ENCODE assay signal across 37 cellular contexts in the genomic region with DNA sequence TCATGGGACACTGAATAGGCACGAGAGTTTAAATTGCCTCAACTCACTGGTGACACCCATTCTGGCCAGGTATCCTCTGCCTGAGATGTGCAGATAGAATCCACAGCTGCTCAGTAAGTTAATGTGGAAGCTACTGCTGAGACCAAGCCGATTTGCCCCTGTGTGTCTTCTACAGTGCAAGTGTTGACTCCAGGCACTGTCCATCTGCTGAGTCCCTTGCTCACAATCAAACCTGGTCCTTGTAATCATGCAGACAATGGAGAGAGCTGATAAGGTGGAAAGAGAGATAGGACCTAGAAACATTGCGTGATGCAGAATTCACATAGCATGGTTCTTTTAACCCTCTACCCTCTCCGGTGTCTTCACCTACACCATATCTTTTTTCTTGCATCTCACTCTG.
"Had no signal": no experiment of that assay in that cellular context is flagged by ENCODE, and none has a peak within 500 bp of the region (broad histone marks: within the 10 kb centered on the region; RNA-seq: fewer than 3 reads in every experiment).

No MANE protein-coding gene starts in this region.

- H3K4me3 ChIP-seq: Peyer's patch had no signal

- H3K4me1 Mint-ChIP-seq: activated CD4-positive, alpha-beta T cell treated with anti-CD3 and anti-CD28 coated beads for 36 hours; activated CD4-positive, alpha-beta T cell treated with anti-CD3 and anti-CD28 coated beads, Interleukin-2, amount 10 ng/mL, durations not matched to agents 7 days and 5 days; activated naive CD8-positive, alpha-beta T cell treated with anti-CD3 and anti-CD28 coated beads, Interleukin-2, amount 50 U/mL, for 24 hours; WTC11 had no signal

- H3K4me1 ChIP-seq: Peyer's patch had no signal

- H3K27me3 Mint-ChIP-seq: activated CD4-positive, alpha-beta memory T cell treated with anti-CD3 and anti-CD28 coated beads for 36 hours; activated CD4-positive, alpha-beta T cell treated with anti-CD3 and anti-CD28 coated beads for 36 hours; activated CD4-positive, alpha-beta T cell treated with anti-CD3 and anti-CD28 coated beads, Interleukin-2, amount 10 ng/mL, durations not matched to agents 7 days and 5 days; activated naive CD8-positive, alpha-beta T cell; brain had no signal

- H3K27ac ChIP-seq: Peyer's patch, RWPE1 had no signal

- H3K27me3 ChIP-seq: Peyer's patch had no signal

- H3K36me3 Mint-ChIP-seq: activated CD4-positive, alpha-beta memory T cell treated with anti-CD3 and anti-CD28 coated beads for 36 hours; activated naive CD8-positive, alpha-beta T cell; brain; WTC11 had no signal

- FAIRE-seq: bronchial epithelial cell had no signal

- H3K9me3 ChIP-seq: Peyer's patch had no signal

- H3K9me3 Mint-ChIP-seq: activated CD4-positive, alpha-beta memory T cell treated with anti-CD3 and anti-CD28 coated beads for 36 hours; activated CD4-positive, alpha-beta T cell treated with anti-CD3 and anti-CD28 coated beads, Interleukin-2, amount 10 ng/mL, durations not matched to agents 7 days and 5 days; activated naive CD4-positive, alpha-beta T cell treated with anti-CD3 and anti-CD28 coated beads for 36 hours; activated T-cell treated with anti-CD3 and anti-CD28 coated beads, Interleukin-2, amount 50 U/mL, for 4 hours; activated T-helper 1 cell treated with anti-CD3 and anti-CD28 coated beads, Interleukin-12 subunit alpha, Interleukin-12 subunit beta, Interleukin-2, Interleukin-4 antibody, amounts not matched to agents 30 ng/mL and 10 ng/mL and 1 ng/mL, durations not matched to agents 14 hours and 24 hours and 36 hours; T-helper 1 cell treated with Interleukin-12 subunit alpha and Interleukin-12 subunit beta and Interleukin-4 antibody, amounts not matched to agents 30 μg/mL and 1 μg/mL, for 36 hours; T-helper 2 cell treated with Interferon-gamma antibody and Interleukin-4, amounts not matched to agents 5 μg/mL and 100 μg/mL, for 36 hours; WTC11 had no signal

- ATAC-seq: activated CD4-positive, alpha-beta T cell treated with anti-CD3 and anti-CD28 coated beads for 36 hours; activated CD4-positive, CD25-positive, alpha-beta regulatory T cell treated with anti-CD3 and anti-CD28 coated beads, Interleukin-2, amount 50 U/mL, for 24 hours; activated naive CD8-positive, alpha-beta T cell treated with anti-CD3 and anti-CD28 coated beads, Interleukin-2, amount 50 U/mL, for 24 hours; activated T-cell treated with anti-CD3 and anti-CD28 coated beads, Interleukin-2, amount 50 U/mL, for 4 hours; PC-3; Right ventricle myocardium inferior; WTC11 had no signal

- H3K27ac Mint-ChIP-seq: activated CD4-positive, alpha-beta memory T cell treated with anti-CD3 and anti-CD28 coated beads for 36 hours; activated CD4-positive, alpha-beta T cell treated with anti-CD3 and anti-CD28 coated beads for 36 hours; activated CD4-positive, alpha-beta T cell treated with anti-CD3 and anti-CD28 coated beads, Interleukin-2, amount 10 ng/mL, durations not matched to agents 7 days and 5 days; activated naive CD4-positive, alpha-beta T cell treated with anti-CD3 and anti-CD28 coated beads for 36 hours; activated naive CD8-positive, alpha-beta T cell; activated naive CD8-positive, alpha-beta T cell treated with anti-CD3 and anti-CD28 coated beads, Interleukin-2, amount 50 U/mL, for 24 hours; activated T-helper 1 cell treated with anti-CD3 and anti-CD28 coated beads, Interleukin-12 subunit alpha, Interleukin-12 subunit beta, Interleukin-2, Interleukin-4 antibody, amounts not matched to agents 30 ng/mL and 10 ng/mL and 1 ng/mL, durations not matched to agents 14 hours and 24 hours and 36 hours; brain; T-helper 1 cell treated with Interleukin-12 subunit alpha and Interleukin-12 subunit beta and Interleukin-4 antibody, amounts not matched to agents 30 μg/mL and 1 μg/mL, for 36 hours; T-helper 2 cell treated with Interferon-gamma antibody and Interleukin-4, amounts not matched to agents 5 μg/mL and 100 μg/mL, for 36 hours; WTC11 had no signal

- H3K4me3 Mint-ChIP-seq: activated CD4-positive, alpha-beta memory T cell treated with anti-CD3 and anti-CD28 coated beads for 36 hours; activated CD4-positive, alpha-beta T cell treated with anti-CD3 and anti-CD28 coated beads for 36 hours; activated CD4-positive, alpha-beta T cell treated with anti-CD3 and anti-CD28 coated beads, Interleukin-2, amount 10 ng/mL, durations not matched to agents 7 days and 5 days; activated naive CD4-positive, alpha-beta T cell treated with anti-CD3 and anti-CD28 coated beads for 36 hours; activated naive CD8-positive, alpha-beta T cell; activated naive CD8-positive, alpha-beta T cell treated with anti-CD3 and anti-CD28 coated beads, Interleukin-2, amount 50 U/mL, for 24 hours; activated T-cell treated with anti-CD3 and anti-CD28 coated beads, Interleukin-2, amount 50 U/mL, for 4 hours; activated T-helper 1 cell treated with anti-CD3 and anti-CD28 coated beads, Interleukin-12 subunit alpha, Interleukin-12 subunit beta, Interleukin-2, Interleukin-4 antibody, amounts not matched to agents 30 ng/mL and 10 ng/mL and 1 ng/mL, durations not matched to agents 14 hours and 24 hours and 36 hours; brain; T-helper 1 cell treated with Interleukin-12 subunit alpha and Interleukin-12 subunit beta and Interleukin-4 antibody, amounts not matched to agents 30 μg/mL and 1 μg/mL, for 36 hours; T-helper 2 cell treated with Interferon-gamma antibody and Interleukin-4, amounts not matched to agents 5 μg/mL and 100 μg/mL, for 36 hours; WTC11 had no signal

- DNase-seq: activated CD4-positive, alpha-beta memory T cell treated with anti-CD3 and anti-CD28 coated beads for 36 hours; activated CD4-positive, alpha-beta T cell treated with anti-CD3 and anti-CD28 coated beads for 36 hours; activated CD4-positive, alpha-beta T cell treated with anti-CD3 and anti-CD28 coated beads, Interleukin-2, amount 10 ng/mL, durations not matched to agents 7 days and 5 days; activated CD8-positive, alpha-beta memory T cell treated with anti-CD3 and anti-CD28 coated beads, Interleukin-2, amount 50 U/mL, for 4 hours; activated gamma-delta T cell treated with Interleukin-2 at 50 U/mL for 16 hours; activated naive CD4-positive, alpha-beta T cell treated with anti-CD3 and anti-CD28 coated beads for 36 hours; activated naive CD8-positive, alpha-beta T cell treated with anti-CD3 and anti-CD28 coated beads, Interleukin-2, amount 50 U/mL, for 24 hours; activated T-cell treated with anti-CD3 and anti-CD28 coated beads for 4 hours; activated T-cell treated with anti-CD3 and anti-CD28 coated beads, Interleukin-2, amount 50 U/mL, for 4 hours; anterior cingulate cortex; caudate nucleus; cerebellar nuclear complex; Karpas-422; NCI-H1048; NCI-H1105 treated with DMSO at 0.1 percent for 48 hours; NCI-H1436; NCI-H187; NCI-H2029 treated with DMSO at 0.1 percent for 48 hours; NCI-H2171 treated with DMSO at 0.1 percent for 48 hours; NCI-H2227 treated with DMSO at 0.1 percent for 48 hours; NCI-H446; NCI-H510A treated with DMSO at 0.1 percent for 48 hours; NCI-H526 treated with DMSO at 0.1 percent for 48 hours; NCI-H82; PC-3; Peyer's patch; SIG-M5 had no signal

- H3K36me3 ChIP-seq: Peyer's patch had no signal
